8 cellular contexts compared by ENCODE assay signal in the genomic region with DNA sequence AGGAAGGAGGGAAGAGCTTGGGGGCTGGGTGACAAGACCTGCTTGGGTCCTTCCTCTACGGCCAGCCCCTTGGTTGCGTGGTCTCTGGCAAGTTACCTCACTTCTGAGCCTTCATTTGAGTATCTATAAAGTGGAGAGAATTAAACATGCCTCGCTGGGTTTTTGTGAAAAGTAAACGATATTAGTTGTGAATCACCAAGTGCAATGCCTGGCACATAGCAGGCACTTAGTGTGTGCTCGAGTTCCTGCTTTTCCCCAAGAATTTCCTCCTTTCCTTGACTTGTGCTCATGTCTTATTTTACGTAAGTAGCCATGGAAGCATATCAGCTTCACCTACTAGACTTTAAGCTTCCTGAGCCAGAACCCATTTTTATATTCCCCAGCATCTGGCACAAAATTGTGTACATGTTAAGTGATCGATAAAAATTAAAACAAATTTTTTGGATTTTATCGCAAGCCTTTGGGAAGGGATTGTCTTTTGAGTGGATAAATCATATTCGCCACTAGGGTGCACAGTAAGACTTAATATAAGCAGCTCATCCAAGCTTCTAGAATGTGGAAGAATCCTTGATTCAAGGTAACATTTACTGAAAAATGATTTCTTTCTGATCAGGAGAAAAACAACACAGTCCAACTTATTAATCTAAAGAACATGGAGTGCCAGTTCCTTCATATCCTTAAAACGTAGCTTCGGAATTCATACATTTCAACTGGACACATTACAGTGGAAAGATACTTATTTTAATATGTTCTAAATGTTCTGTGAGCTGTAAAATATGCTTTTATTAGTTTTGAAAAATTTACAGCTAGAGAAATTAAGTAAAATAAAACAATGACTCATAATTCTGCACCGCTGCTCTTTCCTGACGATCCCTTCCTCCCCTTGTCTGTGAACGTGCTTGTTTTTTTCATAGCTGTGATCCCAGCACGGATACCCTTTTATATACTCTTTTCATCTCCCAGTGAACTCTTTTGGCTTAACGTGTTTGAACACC. TPM values are rescaled to one million over a fixed set of nuclear protein-coding genes. Genes with fewer than 3 reads are reported as not detected.
DNase-seq lines count a peak whose midpoint lies in the region; ATAC-seq and TF ChIP-seq lines count a peak whose summit lies in the region.

No MANE protein-coding gene starts in this region.

- no peak overlapping the region for H3K4me3 ChIP-seq in AG04449 (ENCODE audit: low read depth, low read length)
- H3K4me3 ChIP-seq in HEK293 (ENCODE audit: low read depth, low read length) = no peak overlapping the region
- no peak overlapping the region for H3K4me3 ChIP-seq in tibial nerve

- H3K36me3 ChIP-seq in HEK293 (ENCODE audit: control insufficient read depth in 2 of 2, insufficient read depth in 1 of 2, low read length in 2 of 2) (no peaks in the 10 kb centered on the region), tibial nerve (peaks cover 0 to 28% (median 0%) of the 10 kb centered on the region in 3 donors)

- H3K4me1 ChIP-seq in HEK293 (ENCODE audit: control insufficient read depth, insufficient read depth, low read length) (peaks cover 14% of the 10 kb centered on the region), tibial nerve (peaks cover 0 to 50% (median 3%) of the 10 kb centered on the region in 4 donors)

- no peak for TF ChIP-seq POLR2A in tibial nerve (IDR thresholded peaks at IDR 0.05)

- peak; percentile 71 for ATAC-seq in SK-N-SH treated with all-trans-retinoic acid at 6 μM for 48 hours

- DNase-seq in AG04449 (ENCODE audit: low read depth, low spot score) = no peak
- peak; percentile 50 for DNase-seq in glomerular visceral epithelial cell (ENCODE audit: extremely low spot score)
- no peak for DNase-seq in tibial nerve (ENCODE audit: low spot score in 2 of 2)
- DNase-seq in activated CD4-positive, CD25-positive, alpha-beta regulatory T cell treated with anti-CD3 and anti-CD28 coated beads, Interleukin-2, amount 50 U/mL, for 72 hours = no peak
- DNase-seq in activated T-cell treated with anti-CD3 and anti-CD28 coated beads for 4 hours = no peak
- no peak for DNase-seq in D341Med (ENCODE audit: low spot score)

- TF ChIP-seq CTCF in AG04449 (IDR thresholded peaks at IDR 0.05; ENCODE audit: insufficient read depth, low read length, missing control alignments) = peak; percentile 14
- no peak for TF ChIP-seq CTCF in HEK293 (tag by site-specific recombination; IDR thresholded peaks at IDR 0.05)
- TF ChIP-seq CTCF in tibial nerve (IDR thresholded peaks at IDR 0.05) = peak; percentile 35 to 69 (median 45)

- TF ChIP-seq EP300 in tibial nerve (IDR thresholded peaks at IDR 0.05) = no peak

- H3K27ac ChIP-seq in HEK293 (ENCODE audit: extremely low read depth, low read depth, low read length) (no peak overlapping the region), tibial nerve (peak overlapping the region in 2 of 4 donors; percentile 18 to 61)

- H3K9me3 ChIP-seq in HEK293 (ENCODE audit: control insufficient read depth, insufficient read depth, low read depth, low read length) (no peaks in the 10 kb centered on the region), tibial nerve (no peaks in the 10 kb centered on the region)

- CTCF ChIA-PET in AG04449 (lab: Yijun Ruan, JAX) = interaction anchor here (0.7 to 18.7 kb wide), 67 partner anchors 8 to 1280 kb away, joined by 3 to 497 read pairs (median 4); a partner anchor contains a TSS
- CTCF ChIA-PET in HEK293 (lab: Yijun Ruan, JAX) = interaction anchor here (0.5 to 8.7 kb wide), 56 partner anchors 8 to 1371 kb away, joined by 3 to 144 read pairs (median 4); no protein-coding TSS in a partner anchor

- no peaks in the 10 kb centered on the region for H3K27me3 ChIP-seq in tibial nerve

- POLR2A ChIA-PET in AG04449 (lab: Yijun Ruan, JAX) = interaction anchor here (0.7 to 1.2 kb wide), 5 partner anchors 10 to 457 kb away, joined by 3 read pairs; a partner anchor contains a TSS
- POLR2A ChIA-PET in HEK293 (lab: Yijun Ruan, JAX) = interaction anchor here (0.6 to 0.7 kb wide), 3 partner anchors 24 to 261 kb away, joined by 3 to 5 read pairs (median 3); no protein-coding TSS in a partner anchor

- WGBS in tibial nerve, 2 donors = 52% methylated on average over 16 of the region's 16 CpGs

TF ChIP-seq in HEK293, 187 proteins besides CTCF, POLR2A, EP300 and RAD21 (continues in another document):
- TF ChIP-seq, protein P1, sequence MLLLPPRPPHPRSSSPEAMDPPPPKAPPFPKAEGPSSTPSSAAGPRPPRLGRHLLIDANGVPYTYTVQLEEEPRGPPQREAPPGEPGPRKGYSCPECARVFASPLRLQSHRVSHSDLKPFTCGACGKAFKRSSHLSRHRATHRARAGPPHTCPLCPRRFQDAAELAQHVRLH (tag by site-specific recombination; IDR thresholded peaks at IDR 0.05) = no peak
- TF ChIP-seq ZFP41 (tag by site-specific recombination; IDR thresholded peaks at IDR 0.05; ENCODE audit: borderline replicate concordance) = no peak
- TF ChIP-seq ZNF623 (tag by site-specific recombination; IDR thresholded peaks at IDR 0.05) = no peak
- TF ChIP-seq BCL11B (tag by site-specific recombination; IDR thresholded peaks at IDR 0.05; ENCODE audit: low read depth) = no peak

TF ChIP-seq in SK-N-SH treated with all-trans-retinoic acid at 6 μM for 48 hours, 23 proteins besides CTCF, POLR2A, EP300 and RAD21 (continues in another document):
- TF ChIP-seq, protein P2, sequence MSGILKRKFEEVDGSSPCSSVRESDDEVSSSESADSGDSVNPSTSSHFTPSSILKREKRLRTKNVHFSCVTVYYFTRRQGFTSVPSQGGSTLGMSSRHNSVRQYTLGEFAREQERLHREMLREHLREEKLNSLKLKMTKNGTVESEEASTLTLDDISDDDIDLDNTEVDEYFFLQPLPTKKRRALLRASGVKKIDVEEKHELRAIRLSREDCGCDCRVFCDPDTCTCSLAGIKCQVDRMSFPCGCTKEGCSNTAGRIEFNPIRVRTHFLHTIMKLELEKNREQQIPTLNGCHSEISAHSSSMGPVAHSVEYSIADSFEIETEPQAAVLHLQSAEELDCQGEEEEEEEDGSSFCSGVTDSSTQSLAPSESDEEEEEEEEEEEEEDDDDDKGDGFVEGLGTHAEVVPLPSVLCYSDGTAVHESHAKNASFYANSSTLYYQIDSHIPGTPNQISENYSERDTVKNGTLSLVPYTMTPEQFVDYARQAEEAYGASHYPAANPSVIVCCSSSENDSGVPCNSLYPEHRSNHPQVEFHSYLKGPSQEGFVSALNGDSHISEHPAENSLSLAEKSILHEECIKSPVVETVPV (CRISPR knock-in tag; IDR thresholded peaks at IDR 0.05) = no peak
- TF ChIP-seq ZNF70 (CRISPR knock-in tag; IDR thresholded peaks at IDR 0.05) = no peak
- TF ChIP-seq ESRRG (CRISPR knock-in tag; IDR thresholded peaks at IDR 0.05) = no peak
- no peak for TF ChIP-seq GLIS3 (CRISPR knock-in tag; IDR thresholded peaks at IDR 0.05)
- no peak for TF ChIP-seq ZFP30 (CRISPR knock-in tag; IDR thresholded peaks at IDR 0.05)
- TF ChIP-seq, protein P3, sequence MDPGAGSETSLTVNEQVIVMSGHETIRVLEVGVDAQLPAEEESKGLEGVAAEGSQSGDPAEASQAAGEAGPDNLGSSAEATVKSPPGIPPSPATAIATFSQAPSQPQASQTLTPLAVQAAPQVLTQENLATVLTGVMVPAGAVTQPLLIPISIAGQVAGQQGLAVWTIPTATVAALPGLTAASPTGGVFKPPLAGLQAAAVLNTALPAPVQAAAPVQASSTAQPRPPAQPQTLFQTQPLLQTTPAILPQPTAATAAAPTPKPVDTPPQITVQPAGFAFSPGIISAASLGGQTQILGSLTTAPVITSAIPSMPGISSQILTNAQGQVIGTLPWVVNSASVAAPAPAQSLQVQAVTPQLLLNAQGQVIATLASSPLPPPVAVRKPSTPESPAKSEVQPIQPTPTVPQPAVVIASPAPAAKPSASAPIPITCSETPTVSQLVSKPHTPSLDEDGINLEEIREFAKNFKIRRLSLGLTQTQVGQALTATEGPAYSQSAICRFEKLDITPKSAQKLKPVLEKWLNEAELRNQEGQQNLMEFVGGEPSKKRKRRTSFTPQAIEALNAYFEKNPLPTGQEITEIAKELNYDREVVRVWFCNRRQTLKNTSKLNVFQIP (CRISPR knock-in tag; IDR thresholded peaks at IDR 0.05; ENCODE audit: borderline replicate concordance, low read depth) = no peak
- TF ChIP-seq RARB (CRISPR knock-in tag; IDR thresholded peaks at IDR 0.05) = no peak
- TF ChIP-seq, protein P4, sequence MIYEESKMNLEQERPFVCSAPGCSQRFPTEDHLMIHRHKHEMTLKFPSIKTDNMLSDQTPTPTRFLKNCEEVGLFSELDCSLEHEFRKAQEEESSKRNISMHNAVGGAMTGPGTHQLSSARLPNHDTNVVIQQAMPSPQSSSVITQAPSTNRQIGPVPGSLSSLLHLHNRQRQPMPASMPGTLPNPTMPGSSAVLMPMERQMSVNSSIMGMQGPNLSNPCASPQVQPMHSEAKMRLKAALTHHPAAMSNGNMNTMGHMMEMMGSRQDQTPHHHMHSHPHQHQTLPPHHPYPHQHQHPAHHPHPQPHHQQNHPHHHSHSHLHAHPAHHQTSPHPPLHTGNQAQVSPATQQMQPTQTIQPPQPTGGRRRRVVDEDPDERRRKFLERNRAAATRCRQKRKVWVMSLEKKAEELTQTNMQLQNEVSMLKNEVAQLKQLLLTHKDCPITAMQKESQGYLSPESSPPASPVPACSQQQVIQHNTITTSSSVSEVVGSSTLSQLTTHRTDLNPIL (CRISPR knock-in tag; IDR thresholded peaks at IDR 0.05; ENCODE audit: low read depth) = no peak
- TF ChIP-seq, protein P5, sequence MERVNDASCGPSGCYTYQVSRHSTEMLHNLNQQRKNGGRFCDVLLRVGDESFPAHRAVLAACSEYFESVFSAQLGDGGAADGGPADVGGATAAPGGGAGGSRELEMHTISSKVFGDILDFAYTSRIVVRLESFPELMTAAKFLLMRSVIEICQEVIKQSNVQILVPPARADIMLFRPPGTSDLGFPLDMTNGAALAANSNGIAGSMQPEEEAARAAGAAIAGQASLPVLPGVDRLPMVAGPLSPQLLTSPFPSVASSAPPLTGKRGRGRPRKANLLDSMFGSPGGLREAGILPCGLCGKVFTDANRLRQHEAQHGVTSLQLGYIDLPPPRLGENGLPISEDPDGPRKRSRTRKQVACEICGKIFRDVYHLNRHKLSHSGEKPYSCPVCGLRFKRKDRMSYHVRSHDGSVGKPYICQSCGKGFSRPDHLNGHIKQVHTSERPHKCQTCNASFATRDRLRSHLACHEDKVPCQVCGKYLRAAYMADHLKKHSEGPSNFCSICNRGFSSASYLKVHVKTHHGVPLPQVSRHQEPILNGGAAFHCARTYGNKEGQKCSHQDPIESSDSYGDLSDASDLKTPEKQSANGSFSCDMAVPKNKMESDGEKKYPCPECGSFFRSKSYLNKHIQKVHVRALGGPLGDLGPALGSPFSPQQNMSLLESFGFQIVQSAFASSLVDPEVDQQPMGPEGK (CRISPR knock-in tag; IDR thresholded peaks at IDR 0.05; ENCODE audit: borderline replicate concordance) = no peak
- no peak for TF ChIP-seq ZFP3 (CRISPR knock-in tag; IDR thresholded peaks at IDR 0.05)
- no peak for TF ChIP-seq ISL1 (CRISPR knock-in tag; IDR thresholded peaks at IDR 0.05)
- TF ChIP-seq TOX (CRISPR knock-in tag; IDR thresholded peaks at IDR 0.05; ENCODE audit: borderline replicate concordance) = no peak
- no peak for TF ChIP-seq OSR1 (CRISPR knock-in tag; IDR thresholded peaks at IDR 0.05)
- TF ChIP-seq TCF4 (CRISPR knock-in tag; IDR thresholded peaks at IDR 0.05; ENCODE audit: borderline replicate concordance) = no peak

RNA-seq across cellular contexts. Expression of a gene that starts 8.8 kb away (rescaled TPM):
- total RNA-seq in tibial nerve = 10 to 100 TPM; 10.7 to 22.1 (median 15.0) TPM
